Comparison of ENCODE assay signal across 9 cellular contexts in the genomic region with DNA sequence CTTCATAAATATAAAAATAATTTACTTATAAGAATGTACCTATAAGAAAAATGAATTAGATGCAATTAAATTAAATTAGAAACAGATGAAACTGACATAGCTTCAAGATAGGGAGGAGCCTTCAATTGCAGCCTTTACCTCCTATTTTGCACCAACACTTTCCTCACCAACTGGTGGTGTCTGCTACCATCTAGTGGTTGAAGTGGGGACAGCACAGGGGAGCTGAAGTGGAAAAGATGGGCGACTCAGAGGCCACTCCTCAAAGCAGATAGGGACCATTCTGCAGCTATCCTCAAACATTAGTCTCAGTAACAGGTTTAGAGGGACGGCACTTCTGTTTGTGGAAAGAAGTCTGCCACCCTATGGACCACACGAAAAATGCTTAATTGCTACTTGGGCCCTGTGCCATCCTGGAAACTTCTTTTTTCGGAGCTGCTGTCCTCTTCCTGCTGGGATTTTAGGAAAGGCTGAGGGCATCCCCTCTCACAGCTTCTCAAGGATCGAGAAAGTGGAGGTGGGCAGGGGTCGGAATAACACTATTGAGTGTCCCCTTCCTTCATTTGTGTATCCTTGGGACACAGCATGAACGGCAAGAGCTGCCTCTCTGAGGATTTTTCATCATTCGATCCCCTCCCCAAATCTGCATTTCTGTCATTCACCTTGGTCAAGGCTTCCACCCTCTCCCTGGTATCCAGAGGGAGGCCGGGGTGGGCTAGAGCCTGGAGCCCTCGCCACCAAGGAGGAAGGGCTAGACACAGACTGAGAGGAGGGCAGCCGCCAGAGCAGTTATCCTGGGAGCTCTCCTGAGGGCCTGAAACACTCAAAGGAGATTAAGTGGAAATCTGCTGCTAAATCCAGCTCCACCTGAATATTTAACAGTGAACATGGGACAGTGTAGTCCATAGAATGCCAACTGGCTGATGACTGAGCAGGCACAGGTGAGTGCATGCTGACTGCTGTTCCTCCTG. TPM values are rescaled to one million over a fixed set of nuclear protein-coding genes. Genes with fewer than 3 reads are reported as not detected.
A peak's percentile ranks its signal among the peaks of the same experiment; 100 is the strongest.
DNase-seq lines count a peak whose midpoint lies in the region; ATAC-seq and TF ChIP-seq lines count a peak whose summit lies in the region.
"Had no signal": no experiment of that assay in that cellular context is flagged by ENCODE, and none has a peak within 500 bp of the region (broad histone marks: within the 10 kb centered on the region; RNA-seq: fewer than 3 reads in every experiment).

No MANE protein-coding gene starts in this region.

- peak; percentile 98 for TF ChIP-seq RAD21 in neural cell (conservative IDR thresholded peaks at IDR 0.05)

- no peak overlapping the region for H3K27ac ChIP-seq in PC-9
- H3K27ac ChIP-seq in neural cell (ENCODE audit: low read length): no peak overlapping the region

- H3K79me2 ChIP-seq in PC-9 (ENCODE audit: low read depth) (no peaks in the 10 kb centered on the region), neural cell (replicated peaks; ENCODE audit: insufficient read depth, low read length) (no peaks in the 10 kb centered on the region)

- peaks cover 30% of the 10 kb centered on the region for H3K4me1 ChIP-seq in PC-9 (replicated peaks; ENCODE audit: insufficient read depth)

- BruUV-seq in PC-9 (replicated peaks; lab: Mats Ljungman, UMichigan): no TSS peak

- H3K9me3 ChIP-seq in PC-9 (ENCODE audit: insufficient read depth, low read depth) (no peaks in the 10 kb centered on the region), neural cell (ENCODE audit: low read length) (no peaks in the 10 kb centered on the region)

- H3K36me3 ChIP-seq in PC-9 (ENCODE audit: low read depth): no peaks in the 10 kb centered on the region
- no peaks in the 10 kb centered on the region for H3K36me3 ChIP-seq in neural cell (ENCODE audit: insufficient read depth, low read length)

- H3K4me2 ChIP-seq in PC-9 (no peak overlapping the region), neural cell (ENCODE audit: low read length) (no peak overlapping the region)

- H4K20me1 ChIP-seq in PC-9 (ENCODE audit: insufficient read depth): no peaks in the 10 kb centered on the region
- H4K20me1 ChIP-seq in neural cell (ENCODE audit: insufficient read depth): no peaks in the 10 kb centered on the region

- DNase-seq in PC-9 (peak; percentile 80), fibroblast of gingiva (ENCODE audit: low read depth) (peak; percentile 74)
- DNase-seq in activated T-cell treated with anti-CD3 and anti-CD28 coated beads, Interleukin-2, amount 50 U/mL, for 1 hour: peak; percentile 83
- peak; percentile 84 for DNase-seq in stimulated activated naive CD8-positive, alpha-beta T cell treated with anti-CD3 and anti-CD28 coated beads, Interleukin-15, Interleukin-2, amounts not matched to agents 100 U/mL and 50 U/mL, for 24 hours

- POLR2A ChIA-PET in PC-9 (lab: Charles Lee; ENCODE audit: unreplicated experiment): interaction anchor here (0.6 kb wide), 3 partner anchors 51 to 431 kb away, joined by 4 to 17 read pairs (median 8); no protein-coding TSS in a partner anchor

- no peak overlapping the region for H3K9ac ChIP-seq in neural cell (ENCODE audit: low read length)

- intact Hi-C loops in PC-9 (cut with micrococcal nuclease; ENCODE audit: unreplicated experiment): loop anchor here (1.0 to 5.0 kb wide), 8 partner anchors 36 to 433 kb away; a partner anchor contains a TSS

- TF ChIP-seq CTCF in GM12801 (IDR thresholded peaks at IDR 0.05; ENCODE audit: extremely low read depth, insufficient read length) (peak; percentile 7), LNCAP (IDR thresholded peaks at IDR 0.05) (peak; percentile 96), PC-9 (conservative IDR thresholded peaks at IDR 0.05) (peak; percentile 100), neural cell (IDR thresholded peaks at IDR 0.05; ENCODE audit: poor library complexity, severe bottlenecking) (peak; percentile 95)

- H2AFZ ChIP-seq in PC-9 (no peak overlapping the region), neural cell (ENCODE audit: low read depth, low read length) (no peak overlapping the region)

- peaks cover 28% of the 10 kb centered on the region for H3F3A ChIP-seq in PC-9 (ENCODE audit: insufficient read depth, low read depth)
- H3F3A ChIP-seq in neural cell (ENCODE audit: insufficient read depth, low read length, poor library complexity, severe bottlenecking): no peaks in the 10 kb centered on the region

- H3K4me3 ChIP-seq in PC-9 (no peak overlapping the region), neural cell (ENCODE audit: low read length) (no peak overlapping the region)

- peak; percentile 87 for ATAC-seq in stimulated activated naive CD8-positive, alpha-beta T cell treated with anti-CD3 and anti-CD28 coated beads, Interleukin-15, Interleukin-2, amounts not matched to agents 100 U/mL and 50 U/mL, for 24 hours
- no peak for ATAC-seq in HG02571 (IDR thresholded peaks at IDR 0.05; ENCODE audit: unreplicated experiment)

- H3K27me3 ChIP-seq in PC-9 (ENCODE audit: insufficient read depth, low read depth): no peaks in the 10 kb centered on the region
- no peaks in the 10 kb centered on the region for H3K27me3 ChIP-seq in neural cell (ENCODE audit: insufficient read depth, low read depth, low read length)

- no peaks in the 10 kb centered on the region for H3K9me2 ChIP-seq in PC-9 (ENCODE audit: insufficient read depth)
- H3K9me2 ChIP-seq in neural cell (ENCODE audit: insufficient read depth, low read length): no peaks in the 10 kb centered on the region

- no peak for TF ChIP-seq EP300 in neural cell (conservative IDR thresholded peaks at IDR 0.05; ENCODE audit: poor library complexity, severe bottlenecking)

- CTCF ChIA-PET in PC-9 (lab: Charles Lee): interaction anchor here (0.5 to 2.1 kb wide), 23 partner anchors 9 to 431 kb away, joined by 3 to 25 read pairs (median 4); a partner anchor contains a TSS

TF ChIP-seq in neural cell, 6 proteins besides CTCF, POLR2A, EP300 and RAD21:
- TF ChIP-seq SMC3 (conservative IDR thresholded peaks at IDR 0.05; ENCODE audit: poor library complexity) (peak; percentile 95), EZH2 (IDR thresholded peaks at IDR 0.05; ENCODE audit: borderline replicate concordance, insufficient read depth, low read length, poor library complexity, severe bottlenecking) (no peak)

RNA-seq across cellular contexts. Expression of a gene that starts 9.6 kb away (rescaled TPM):
- total RNA-seq in PC-9 (2021): not detected in 2 replicates
- 0.54 and 1.5 TPM in 2 replicates for polyA plus RNA-seq in neural cell
- not detected in 2 replicates for polyA minus RNA-seq in neural cell
- total RNA-seq: mononuclear cell had no signal

RNA-seq across cellular contexts. Expression of a gene that starts 53.0 kb away (rescaled TPM):
- 140 and 160 TPM in 2 replicates for total RNA-seq in PC-9 (2021)
- polyA plus RNA-seq in neural cell: 102 and 111 TPM in 2 replicates
- polyA minus RNA-seq in neural cell: 24.1 and 24.5 TPM in 2 replicates

RNA-seq across cellular contexts. Expression of a gene that starts 58.4 kb away (rescaled TPM):
- not detected in 2 replicates for total RNA-seq in PC-9 (2021)
- not detected in 2 replicates for polyA plus RNA-seq in neural cell
- polyA minus RNA-seq in neural cell: not detected in 2 replicates
- total RNA-seq: mononuclear cell had no signal

Comparison
In these comparisons a context has a peak if more than half of its experiments do, and no peak if none do; other contexts are left out.
1. CTCF ChIP-seq: peak in every context shown above with its lines; median percentile 100 in PC-9; 96 in LNCAP; 95 in neural cell; 7 in GM12801.